ENCODE assay signal across 8 cellular contexts in the genomic region with DNA sequence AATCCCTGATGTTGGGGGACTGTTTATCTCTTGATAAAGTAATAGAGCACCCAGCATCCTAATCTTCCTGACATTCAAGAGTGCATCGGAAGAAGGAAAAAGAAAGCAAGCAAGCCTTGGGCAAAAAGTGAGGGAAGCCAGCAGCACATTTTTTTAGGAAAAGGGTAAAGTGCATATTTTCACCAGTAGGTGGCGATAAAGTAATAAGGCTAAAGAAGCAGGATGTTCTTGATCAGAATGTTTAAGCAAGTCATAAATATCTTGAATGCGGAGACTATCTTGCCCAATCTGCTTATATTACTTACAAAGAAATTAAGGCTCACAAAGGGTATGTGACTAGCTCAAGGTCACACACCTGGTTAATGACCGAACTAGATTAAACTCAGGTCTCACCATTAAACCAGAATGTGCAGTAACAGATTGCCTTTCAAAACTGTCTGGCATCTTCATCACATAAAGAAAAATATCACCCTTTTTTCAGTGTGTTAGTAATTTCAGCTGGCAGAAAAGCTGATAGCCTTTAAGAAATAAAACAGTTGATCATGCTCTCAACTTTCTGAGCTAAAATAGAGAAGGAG.
A peak's percentile ranks its signal among the peaks of the same experiment; 100 is the strongest.
DNase-seq lines count a peak whose midpoint lies in the region; ATAC-seq, FAIRE-seq and TF ChIP-seq lines count a peak whose summit lies in the region.

No MANE protein-coding gene starts in this region.

- H2AFZ ChIP-seq in MM.1S (ENCODE audit: low read length) (0 out of 2 replicates have a peak overlapping the region, but pooled peaks have one; percentile 29), fibroblast of lung (ENCODE audit: low read length) (peak overlapping the region; percentile 89)

- no TSS peak for BruUV-seq in Calu3 (replicated peaks; lab: Mats Ljungman, UMichigan)

- H3K4me2 ChIP-seq in MM.1S (ENCODE audit: low read depth, low read length) = peak overlapping the region; percentile 46; the same call in 1 of the 2 replicates
- peak overlapping the region; percentile 90 for H3K4me2 ChIP-seq in fibroblast of lung (ENCODE audit: extremely low read depth, insufficient read depth, low read length)

- H3K4me3 Mint-ChIP-seq in Calu3 (ENCODE audit: low read depth, unreplicated experiment) = no peak overlapping the region
- H3K4me3 Mint-ChIP-seq in activated T-cell treated with anti-CD3 and anti-CD28 coated beads, Interleukin-2, amount 50 U/mL, for 24 hours = no peak overlapping the region

- H3K4me3 ChIP-seq in MM.1S (ENCODE audit: low read length) = no peak overlapping the region
- H3K4me3 ChIP-seq in SK-N-MC = 0 out of 2 replicates have a peak overlapping the region, but pooled peaks have one; percentile 35
- peak overlapping the region; percentile 28 to 55 (median 37) for H3K4me3 ChIP-seq in fibroblast of lung (replicated peaks in 1 of 4; ENCODE audit: control extremely low read depth in 1 of 4, insufficient read depth in 1 of 4, low read depth in 3 of 4, low read length in 4 of 4)
- H3K4me3 ChIP-seq in neutrophil (ENCODE audit: low read depth in 1 of 2, low read length in 1 of 2) = no peak overlapping the region

- H3K27me3 ChIP-seq in MM.1S (replicated peaks; ENCODE audit: insufficient read depth, low read length) (no peaks in the 10 kb centered on the region), fibroblast of lung (ENCODE audit: control insufficient read depth, insufficient read depth, low read length) (no peaks in the 10 kb centered on the region), neutrophil (no peaks in the 10 kb centered on the region)

- peak; percentile 25 for DNase-seq in Calu3
- peak; percentile 40 for DNase-seq in GM19239 (ENCODE audit: insufficient read length, low spot score)
- DNase-seq in MM.1S = peak; percentile 49
- peak; percentile 59 for DNase-seq in SK-N-MC (ENCODE audit: low read depth, low spot score)
- DNase-seq in fibroblast of lung (ENCODE audit: low read depth in 2 of 2) = peak; percentile 47 to 78
- no peak for DNase-seq in activated T-cell treated with anti-CD3 and anti-CD28 coated beads, Interleukin-2, amount 50 U/mL, for 24 hours

- no peaks in the 10 kb centered on the region for H3F3A ChIP-seq in MM.1S (ENCODE audit: insufficient read depth, low read length)

- H3K36me3 ChIP-seq in MM.1S (replicated peaks; ENCODE audit: insufficient read depth, low read length) (no peaks in the 10 kb centered on the region), SK-N-MC (ENCODE audit: insufficient read depth, low read length) (no peaks in the 10 kb centered on the region), fibroblast of lung (ENCODE audit: control insufficient read depth, insufficient read depth, low read length) (no peaks in the 10 kb centered on the region), neutrophil (no peaks in the 10 kb centered on the region)

- intact Hi-C loops in Calu3 (cut with micrococcal nuclease; ENCODE audit: unreplicated experiment) = loop anchor here (1.0 to 10.0 kb wide), 4 partner anchors 132 to 426 kb away; a partner anchor contains a TSS

- no peaks in the 10 kb centered on the region for H3K36me3 Mint-ChIP-seq in Calu3 (ENCODE audit: insufficient read depth, unreplicated experiment)
- H3K36me3 Mint-ChIP-seq in activated T-cell treated with anti-CD3 and anti-CD28 coated beads, Interleukin-2, amount 50 U/mL, for 24 hours (ENCODE audit: low read depth) = no peaks in the 10 kb centered on the region

- H3K4me1 Mint-ChIP-seq in Calu3 (ENCODE audit: low read depth, unreplicated experiment) = no peaks in the 10 kb centered on the region
- peaks cover 2% of the 10 kb centered on the region for H3K4me1 Mint-ChIP-seq in activated T-cell treated with anti-CD3 and anti-CD28 coated beads, Interleukin-2, amount 50 U/mL, for 24 hours (ENCODE audit: low read depth)

- H3K9me2 ChIP-seq in MM.1S (replicated peaks; ENCODE audit: insufficient read depth, low read length) = no peaks in the 10 kb centered on the region

- no peaks in the 10 kb centered on the region for H3K4me1 ChIP-seq in MM.1S (ENCODE audit: low read length)
- H3K4me1 ChIP-seq in fibroblast of lung (ENCODE audit: control insufficient read depth, extremely low read depth, insufficient read depth, low read length) = no peaks in the 10 kb centered on the region
- no peaks in the 10 kb centered on the region for H3K4me1 ChIP-seq in neutrophil (ENCODE audit: control insufficient read depth in 1 of 2, insufficient read depth in 1 of 2, low read depth in 1 of 2, low read length in 1 of 2)

- no peak overlapping the region for H3K27ac ChIP-seq in MM.1S (ENCODE audit: low read length)
- no peak overlapping the region for H3K27ac ChIP-seq in SK-N-MC
- H3K27ac ChIP-seq in fibroblast of lung (ENCODE audit: insufficient read depth, low read length) = no peak overlapping the region
- no peak overlapping the region for H3K27ac ChIP-seq in neutrophil

- CTCF ChIA-PET in Calu3 (lab: Charles Lee) = no interaction called here

- FAIRE-seq in GM19239 (lab: Jason Lieb, UNC) = peak; percentile 91

- no peak overlapping the region for H3K27ac Mint-ChIP-seq in Calu3 (ENCODE audit: unreplicated experiment)
- H3K27ac Mint-ChIP-seq in activated T-cell treated with anti-CD3 and anti-CD28 coated beads, Interleukin-2, amount 50 U/mL, for 24 hours = no peak overlapping the region

- TF ChIP-seq CTCF in Calu3 (IDR thresholded peaks at IDR 0.05; ENCODE audit: unreplicated experiment) (peak; percentile 50), MM.1S (IDR thresholded peaks at IDR 0.05; ENCODE audit: low read length) (peak; percentile 84), fibroblast of lung (conservative IDR thresholded peaks at IDR 0.05 in 1 of 2, IDR thresholded peaks at IDR 0.05 in 1 of 2; ENCODE audit: low read depth in 1 of 2, low read length in 2 of 2) (peak; percentile 70 to 80), neutrophil (IDR thresholded peaks at IDR 0.05) (peak; percentile 66)

- no peak overlapping the region for H3K9ac ChIP-seq in MM.1S (ENCODE audit: low read length)
- no peak overlapping the region for H3K9ac ChIP-seq in SK-N-MC (ENCODE audit: insufficient read length)
- no peak overlapping the region for H3K9ac ChIP-seq in fibroblast of lung (ENCODE audit: insufficient read depth, low read length)

- H4K20me1 ChIP-seq in MM.1S (ENCODE audit: insufficient read depth, low read length) (no peaks in the 10 kb centered on the region), fibroblast of lung (ENCODE audit: control insufficient read depth, extremely low read depth, insufficient read depth, low read length) (no peaks in the 10 kb centered on the region)

- H3K79me2 ChIP-seq in MM.1S (ENCODE audit: low read length) (no peaks in the 10 kb centered on the region), fibroblast of lung (ENCODE audit: control insufficient read depth, insufficient read depth, low read length) (no peaks in the 10 kb centered on the region)

- no peaks in the 10 kb centered on the region for H3K9me3 ChIP-seq in MM.1S (replicated peaks; ENCODE audit: insufficient read depth, low read length)
- H3K9me3 ChIP-seq in SK-N-MC (ENCODE audit: low read depth, low read length) = no peaks in the 10 kb centered on the region
- no peaks in the 10 kb centered on the region for H3K9me3 ChIP-seq in fibroblast of lung (ENCODE audit: control insufficient read depth, insufficient read depth, low read depth, low read length)
- H3K9me3 ChIP-seq in neutrophil = no peaks in the 10 kb centered on the region

- no peaks in the 10 kb centered on the region for H3K9me3 Mint-ChIP-seq in Calu3 (ENCODE audit: low read depth, unreplicated experiment)
- H3K9me3 Mint-ChIP-seq in activated T-cell treated with anti-CD3 and anti-CD28 coated beads, Interleukin-2, amount 50 U/mL, for 24 hours = no peaks in the 10 kb centered on the region

- ATAC-seq in HG03469 (IDR thresholded peaks at IDR 0.05; ENCODE audit: unreplicated experiment) = no peak

- H3K27me3 Mint-ChIP-seq in Calu3 (ENCODE audit: unreplicated experiment) = peaks cover 49% of the 10 kb centered on the region
- peaks cover 21% of the 10 kb centered on the region for H3K27me3 Mint-ChIP-seq in activated T-cell treated with anti-CD3 and anti-CD28 coated beads, Interleukin-2, amount 50 U/mL, for 24 hours

Comparison
In these comparisons a context has a peak if more than half of its experiments do, and no peak if none do; other contexts are left out.
1. H3K4me3 ChIP-seq: peak in SK-N-MC (single experiment) and fibroblast of lung (4 of 4); none in MM.1S (single experiment) and neutrophil (0 of 2).
2. Peak in every context shown above with its lines, with median percentiles within 50 percentile points of each other: CTCF ChIP-seq.